1 cellular context compared by ENCODE assay signal in genomic region chr7:149125864-149126661, GRCh38.
TF ChIP-seq lines count a peak whose summit lies in the region.

TSS of gene ZNF425 (minus strand) at chr7:149126324. CDS start at chr7:149126213, 111 bp downstream.

TF ChIP-seq in HepG2, 621 proteins besides CTCF, POLR2A, EP300 and RAD21 (continued from another document and continues in another):
- TF ChIP-seq MEIS1 (CRISPR knock-in tag; IDR thresholded peaks at IDR 0.05; ENCODE audit: borderline replicate concordance) (peak; percentile 29; the same call in 1 of the 2 replicates), ZBTB49 (CRISPR knock-in tag; IDR thresholded peaks at IDR 0.05; ENCODE audit: borderline replicate concordance) (no peak), GATAD2A (CRISPR knock-in tag; IDR thresholded peaks at IDR 0.05) (no peak; the same call in 1 of the 2 replicates), ZNF576 (CRISPR knock-in tag; IDR thresholded peaks at IDR 0.05) (peak; percentile 98), ZNF280D (CRISPR knock-in tag; IDR thresholded peaks at IDR 0.05) (peak; percentile 88; the same call in 1 of the 2 replicates), PCBP1 (IDR thresholded peaks at IDR 0.05; ENCODE audit: borderline replicate concordance, low read depth, low read length) (0 out of 2 replicates have a peak, but pooled peaks have one; percentile 55), NR3C1 (CRISPR knock-in tag; IDR thresholded peaks at IDR 0.05) (no peak), IKZF4 (CRISPR knock-in tag; IDR thresholded peaks at IDR 0.05; ENCODE audit: borderline replicate concordance, low read depth, not compliant biosample characterization) (peak; percentile 25), ZNF335 (CRISPR knock-in tag; IDR thresholded peaks at IDR 0.05) (peak; percentile 73; the same call in 1 of the 2 replicates), HMGA1 (CRISPR knock-in tag; conservative IDR thresholded peaks at IDR 0.05) (no peak), PHF8 (CRISPR knock-in tag; IDR thresholded peaks at IDR 0.05) (peak; percentile 95), ZNF674 (CRISPR knock-in tag; IDR thresholded peaks at IDR 0.05; ENCODE audit: low read depth) (peak; percentile 94; the same call in 1 of the 2 replicates), IRF9 (CRISPR knock-in tag; IDR thresholded peaks at IDR 0.05; ENCODE audit: borderline replicate concordance) (peak; percentile 25; the same call in 1 of the 2 replicates), ZSCAN22 (CRISPR knock-in tag; IDR thresholded peaks at IDR 0.05) (no peak), SIN3B (IDR thresholded peaks at IDR 0.05; ENCODE audit: low read length) (peak; percentile 62), KDM6A (CRISPR knock-in tag; IDR thresholded peaks at IDR 0.05; ENCODE audit: low read depth) (no peak), MATR3 (CRISPR knock-in tag; IDR thresholded peaks at IDR 0.05) (no peak), IRF2 (CRISPR knock-in tag; IDR thresholded peaks at IDR 0.05) (peak; percentile 78), ZSCAN12 (CRISPR knock-in tag; IDR thresholded peaks at IDR 0.05) (no peak), SRSF1 (optimal IDR thresholded peaks at IDR 0.05; ENCODE audit: low read depth, low read length) (peak; percentile 93), SAP130 (CRISPR knock-in tag; IDR thresholded peaks at IDR 0.05; ENCODE audit: low read depth) (peak; percentile 91), ZNF75D (CRISPR knock-in tag; IDR thresholded peaks at IDR 0.05; ENCODE audit: borderline replicate concordance) (peak; percentile 91), TERF1 (CRISPR knock-in tag; IDR thresholded peaks at IDR 0.05) (peak; percentile 62; the same call in 1 of the 2 replicates), ZNF333 (CRISPR knock-in tag; IDR thresholded peaks at IDR 0.05; ENCODE audit: borderline replicate concordance) (peak; percentile 97; the same call in 1 of the 2 replicates), CBFB (CRISPR knock-in tag; IDR thresholded peaks at IDR 0.05) (peak; percentile 82; the same call in 1 of the 2 replicates), NR1H2 (CRISPR knock-in tag; IDR thresholded peaks at IDR 0.05; ENCODE audit: borderline replicate concordance, low read depth) (0 out of 2 replicates have a peak, but pooled peaks have one; percentile 45), CHCHD3 (CRISPR knock-in tag; IDR thresholded peaks at IDR 0.05) (peak; percentile 79), TAF1 (CRISPR knock-in tag; IDR thresholded peaks at IDR 0.05) (peak; percentile 98), HNRNPLL (IDR thresholded peaks at IDR 0.05; ENCODE audit: low read depth, low read length, poor library complexity, severe bottlenecking) (peak; percentile 70), KMT2A (CRISPR knock-in tag; IDR thresholded peaks at IDR 0.05) (peak; percentile 60; the same call in 1 of the 2 replicates), HIC2 (CRISPR knock-in tag; IDR thresholded peaks at IDR 0.05; ENCODE audit: low read depth) (no peak), BORCS8-MEF2B (CRISPR knock-in tag; IDR thresholded peaks at IDR 0.05) (peak; percentile 78; the same call in 1 of the 2 replicates), PITX1 (CRISPR knock-in tag; IDR thresholded peaks at IDR 0.05) (peak; percentile 49; the same call in 1 of the 2 replicates), PRDM4 (CRISPR knock-in tag; IDR thresholded peaks at IDR 0.05; ENCODE audit: borderline replicate concordance) (no peak), ZNF784 (CRISPR knock-in tag; IDR thresholded peaks at IDR 0.05; ENCODE audit: borderline replicate concordance) (no peak), SP4 (CRISPR knock-in tag; IDR thresholded peaks at IDR 0.05) (peak; percentile 54), ZNF143 (CRISPR knock-in tag; IDR thresholded peaks at IDR 0.05) (peak; percentile 97), HMGXB3 (CRISPR knock-in tag; IDR thresholded peaks at IDR 0.05; ENCODE audit: borderline replicate concordance) (peak; percentile 36; the same call in 1 of the 2 replicates), CREM (IDR thresholded peaks at IDR 0.05) (no peak; the same call in 1 of the 2 replicates), CREM (CRISPR knock-in tag; IDR thresholded peaks at IDR 0.05) (no peak), SRF (IDR thresholded peaks at IDR 0.05; ENCODE audit: low read depth, low read length) (no peak), ZNF839 (CRISPR knock-in tag; IDR thresholded peaks at IDR 0.05; ENCODE audit: borderline replicate concordance) (peak; percentile 68; the same call in 1 of the 2 replicates), ZNF549 (CRISPR knock-in tag; IDR thresholded peaks at IDR 0.05) (peak; percentile 64; the same call in 1 of the 2 replicates), MAFG (CRISPR knock-in tag; IDR thresholded peaks at IDR 0.05) (no peak), SOX5 (CRISPR knock-in tag; IDR thresholded peaks at IDR 0.05; ENCODE audit: borderline replicate concordance) (peak; percentile 32; the same call in 1 of the 2 replicates), PAWR (CRISPR knock-in tag; IDR thresholded peaks at IDR 0.05; ENCODE audit: borderline replicate concordance) (peak; percentile 61)
